10 cellular contexts compared by ENCODE assay signal in genomic region chr12:27840229-27840999, GRCh38.
DNase-seq lines count a peak whose midpoint lies in the region; ATAC-seq and TF ChIP-seq lines count a peak whose summit lies in the region.
"Had no signal": no experiment of that assay in that cellular context is flagged by ENCODE, and none has a peak within 500 bp of the region (broad histone marks: within the 10 kb centered on the region; RNA-seq: fewer than 3 reads in every experiment).

No MANE protein-coding gene starts in this region.

- no peaks in the 10 kb centered on the region for H3K36me3 ChIP-seq in adrenal gland (replicated peaks in 1 of 2)

- TF ChIP-seq CTCF in AG09309 (IDR thresholded peaks at IDR 0.05; ENCODE audit: control insufficient read depth, insufficient read depth, low read depth, low read length, missing control alignments) (peak; percentile 40), choroid plexus epithelial cell (conservative IDR thresholded peaks at IDR 0.05; ENCODE audit: low read depth, low read length) (peak; percentile 65), adrenal gland (IDR thresholded peaks at IDR 0.05) (peak in 1 of 6 experiments; percentile 9)

- no peaks in the 10 kb centered on the region for H3K4me1 ChIP-seq in adrenal gland (replicated peaks in 1 of 2)

- H3K9me3 ChIP-seq in adrenal gland (replicated peaks in 1 of 3) = no peaks in the 10 kb centered on the region

- H3K27me3 ChIP-seq in adrenal gland = no peaks in the 10 kb centered on the region

- no peak for TF ChIP-seq POLR2A in adrenal gland (IDR thresholded peaks at IDR 0.05)

- DNase-seq in AG09309 (ENCODE audit: low read depth) (no peak), NOMO-1 (lab: John Stamatoyannopoulos, UW; ENCODE audit: unreplicated experiment in 2 of 2) (peak; percentile 45 to 69), choroid plexus epithelial cell (ENCODE audit: low read depth) (peak; percentile 42), adrenal gland (no peak)
- DNase-seq: activated B cell treated with CpG ODN at 0.5 μM for 24 hours, Calu3 had no signal

- WGBS in adrenal gland, 4 donors = 62 to 76% (median 71%) methylated on average over 3 of the region's 3 CpGs

- intact Hi-C loops in adrenal gland (cut with DNase I) = no loop called here

- no peak overlapping the region for H3K27ac ChIP-seq in adrenal gland

- ATAC-seq in GM21723 (IDR thresholded peaks at IDR 0.05; ENCODE audit: unreplicated experiment) = peak; percentile 78
- ATAC-seq in HG03045 (IDR thresholded peaks at IDR 0.05; ENCODE audit: unreplicated experiment) = no peak
- ATAC-seq in GM18909 (IDR thresholded peaks at IDR 0.05; ENCODE audit: poor library complexity, unreplicated experiment) = no peak
- ATAC-seq in HG02981 (IDR thresholded peaks at IDR 0.05; ENCODE audit: unreplicated experiment) = no peak

- H3K4me3 ChIP-seq in AG09309 (ENCODE audit: control insufficient read depth, low read depth, low read length) (no peak overlapping the region), choroid plexus epithelial cell (ENCODE audit: low read depth, low read length) (no peak overlapping the region), adrenal gland (no peak overlapping the region)

Comparison
In these comparisons a context has a peak if more than half of its experiments do, and no peak if none do; other contexts are left out.
1. DNase-seq: peak in NOMO-1 (2 of 2) and choroid plexus epithelial cell (single experiment); none in AG09309 (single experiment) and adrenal gland (0 of 7).